3 cellular contexts compared by ENCODE assay signal in genomic region chr11:77475206-77475605, GRCh38.
A peak's percentile ranks its signal among the peaks of the same experiment; 100 is the strongest.
TF ChIP-seq lines count a peak whose summit lies in the region.

No MANE protein-coding gene starts in this region.

TF ChIP-seq in liver, 16 proteins besides CTCF, POLR2A, EP300 and RAD21:
- no peak for TF ChIP-seq TAF1 (conservative IDR thresholded peaks at IDR 0.05)
- peak in 1 of 2 donors; percentile 31 for TF ChIP-seq HNF4A (conservative IDR thresholded peaks at IDR 0.05)

TF ChIP-seq in HepG2, 621 proteins besides CTCF, POLR2A, EP300 and RAD21:
- TF ChIP-seq, protein P1, sequence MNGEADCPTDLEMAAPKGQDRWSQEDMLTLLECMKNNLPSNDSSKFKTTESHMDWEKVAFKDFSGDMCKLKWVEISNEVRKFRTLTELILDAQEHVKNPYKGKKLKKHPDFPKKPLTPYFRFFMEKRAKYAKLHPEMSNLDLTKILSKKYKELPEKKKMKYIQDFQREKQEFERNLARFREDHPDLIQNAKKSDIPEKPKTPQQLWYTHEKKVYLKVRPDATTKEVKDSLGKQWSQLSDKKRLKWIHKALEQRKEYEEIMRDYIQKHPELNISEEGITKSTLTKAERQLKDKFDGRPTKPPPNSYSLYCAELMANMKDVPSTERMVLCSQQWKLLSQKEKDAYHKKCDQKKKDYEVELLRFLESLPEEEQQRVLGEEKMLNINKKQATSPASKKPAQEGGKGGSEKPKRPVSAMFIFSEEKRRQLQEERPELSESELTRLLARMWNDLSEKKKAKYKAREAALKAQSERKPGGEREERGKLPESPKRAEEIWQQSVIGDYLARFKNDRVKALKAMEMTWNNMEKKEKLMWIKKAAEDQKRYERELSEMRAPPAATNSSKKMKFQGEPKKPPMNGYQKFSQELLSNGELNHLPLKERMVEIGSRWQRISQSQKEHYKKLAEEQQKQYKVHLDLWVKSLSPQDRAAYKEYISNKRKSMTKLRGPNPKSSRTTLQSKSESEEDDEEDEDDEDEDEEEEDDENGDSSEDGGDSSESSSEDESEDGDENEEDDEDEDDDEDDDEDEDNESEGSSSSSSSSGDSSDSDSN (CRISPR knock-in tag; IDR thresholded peaks at IDR 0.05): no peak
- TF ChIP-seq MIER3 (CRISPR knock-in tag; IDR thresholded peaks at IDR 0.05; ENCODE audit: borderline replicate concordance): no peak
- no peak for TF ChIP-seq ZNF101 (CRISPR knock-in tag; IDR thresholded peaks at IDR 0.05; ENCODE audit: borderline replicate concordance, low read depth)
- no peak for TF ChIP-seq ZEB1 (IDR thresholded peaks at IDR 0.05; ENCODE audit: insufficient replicate concordance, low read depth)
- no peak for TF ChIP-seq SP140L (CRISPR knock-in tag; IDR thresholded peaks at IDR 0.05; ENCODE audit: borderline replicate concordance)
- TF ChIP-seq MEF2D (CRISPR knock-in tag; IDR thresholded peaks at IDR 0.05): no peak
- TF ChIP-seq, protein P2, sequence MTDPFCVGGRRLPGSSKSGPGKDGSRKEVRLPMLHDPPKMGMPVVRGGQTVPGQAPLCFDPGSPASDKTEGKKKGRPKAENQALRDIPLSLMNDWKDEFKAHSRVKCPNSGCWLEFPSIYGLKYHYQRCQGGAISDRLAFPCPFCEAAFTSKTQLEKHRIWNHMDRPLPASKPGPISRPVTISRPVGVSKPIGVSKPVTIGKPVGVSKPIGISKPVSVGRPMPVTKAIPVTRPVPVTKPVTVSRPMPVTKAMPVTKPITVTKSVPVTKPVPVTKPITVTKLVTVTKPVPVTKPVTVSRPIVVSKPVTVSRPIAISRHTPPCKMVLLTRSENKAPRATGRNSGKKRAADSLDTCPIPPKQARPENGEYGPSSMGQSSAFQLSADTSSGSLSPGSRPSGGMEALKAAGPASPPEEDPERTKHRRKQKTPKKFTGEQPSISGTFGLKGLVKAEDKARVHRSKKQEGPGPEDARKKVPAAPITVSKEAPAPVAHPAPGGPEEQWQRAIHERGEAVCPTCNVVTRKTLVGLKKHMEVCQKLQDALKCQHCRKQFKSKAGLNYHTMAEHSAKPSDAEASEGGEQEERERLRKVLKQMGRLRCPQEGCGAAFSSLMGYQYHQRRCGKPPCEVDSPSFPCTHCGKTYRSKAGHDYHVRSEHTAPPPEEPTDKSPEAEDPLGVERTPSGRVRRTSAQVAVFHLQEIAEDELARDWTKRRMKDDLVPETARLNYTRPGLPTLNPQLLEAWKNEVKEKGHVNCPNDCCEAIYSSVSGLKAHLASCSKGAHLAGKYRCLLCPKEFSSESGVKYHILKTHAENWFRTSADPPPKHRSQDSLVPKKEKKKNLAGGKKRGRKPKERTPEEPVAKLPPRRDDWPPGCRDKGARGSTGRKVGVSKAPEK (CRISPR knock-in tag; IDR thresholded peaks at IDR 0.05; ENCODE audit: borderline replicate concordance): no peak
- TF ChIP-seq ASH2L (IDR thresholded peaks at IDR 0.05; ENCODE audit: insufficient read length, low read depth, low read length): no peak
- no peak for TF ChIP-seq SALL1 (CRISPR knock-in tag; IDR thresholded peaks at IDR 0.05)
- TF ChIP-seq TFAP4 (IDR thresholded peaks at IDR 0.05; ENCODE audit: borderline replicate concordance, low read depth): no peak
- TF ChIP-seq ZNF18 (CRISPR knock-in tag; IDR thresholded peaks at IDR 0.05; ENCODE audit: insufficient replicate concordance): no peak
- no peak for TF ChIP-seq ISX (CRISPR knock-in tag; conservative IDR thresholded peaks at IDR 0.05)
TF ChIP-seq in HepG2: peak in this region for 0.

TF ChIP-seq in K562, 482 proteins besides CTCF, POLR2A, EP300 and RAD21:
- no peak for TF ChIP-seq KDM1A (IDR thresholded peaks at IDR 0.05)
- no peak for TF ChIP-seq RBM14 (IDR thresholded peaks at IDR 0.05; ENCODE audit: borderline replicate concordance, insufficient read depth, low read depth, low read length)
- TF ChIP-seq JUN (IDR thresholded peaks at IDR 0.05; ENCODE audit: borderline replicate concordance, low read depth, low read length): no peak
- no peak for TF ChIP-seq JUN (CRISPR knock-in tag; IDR thresholded peaks at IDR 0.05; ENCODE audit: borderline replicate concordance)
- no peak for TF ChIP-seq MXD1 (CRISPR knock-in tag; IDR thresholded peaks at IDR 0.05; ENCODE audit: borderline replicate concordance, poor library complexity, severe bottlenecking)
- TF ChIP-seq SRSF1 (IDR thresholded peaks at IDR 0.05; ENCODE audit: low read depth, low read length): no peak
- TF ChIP-seq BMI1 (IDR thresholded peaks at IDR 0.05; ENCODE audit: low read length): no peak
- no peak for TF ChIP-seq NELFE (IDR thresholded peaks at IDR 0.05; ENCODE audit: insufficient read depth, insufficient read length)
- no peak for TF ChIP-seq LEF1 (IDR thresholded peaks at IDR 0.05)
TF ChIP-seq in K562: peak in this region for 0.
